19 cellular contexts compared by ENCODE assay signal in genomic region chr4:91086008-91086407, GRCh38.
A peak's percentile ranks its signal among the peaks of the same experiment; 100 is the strongest.
DNase-seq lines count a peak whose midpoint lies in the region; ATAC-seq and TF ChIP-seq lines count a peak whose summit lies in the region.
"Had no signal": no experiment of that assay in that cellular context is flagged by ENCODE, and none has a peak within 500 bp of the region (broad histone marks: within the 10 kb centered on the region; RNA-seq: fewer than 3 reads in every experiment).

No MANE protein-coding gene starts in this region.

- 0 out of 2 replicates have a peak overlapping the region, but pooled peaks have one; percentile 24 for H3K9ac ChIP-seq in HUES64 (ENCODE audit: low read depth, low read length)
- H3K9ac ChIP-seq in neural cell (ENCODE audit: low read length): no peak overlapping the region
- H3K9ac ChIP-seq in PC-3 (ENCODE audit: low read length): no peak overlapping the region

- TF ChIP-seq RAD21 in neural cell (conservative IDR thresholded peaks at IDR 0.05): no peak

- no peaks in the 10 kb centered on the region for H4K20me1 ChIP-seq in hepatocyte (ENCODE audit: insufficient read depth, poor library complexity, severe bottlenecking)
- H4K20me1 ChIP-seq in neural cell (ENCODE audit: insufficient read depth): no peaks in the 10 kb centered on the region
- H4K20me1 ChIP-seq in PC-3 (ENCODE audit: low read length): no peaks in the 10 kb centered on the region

- POLR2A ChIA-PET in PC-3 (lab: Charles Lee; ENCODE audit: unreplicated experiment): no interaction called here

- peaks cover 36% of the 10 kb centered on the region for H3K4me1 ChIP-seq in HUES64 (ENCODE audit: insufficient read depth, low read length)
- H3K4me1 ChIP-seq in hepatocyte (ENCODE audit: insufficient read depth): no peaks in the 10 kb centered on the region
- H3K4me1 ChIP-seq in PC-3 (ENCODE audit: insufficient read depth, low read length): no peaks in the 10 kb centered on the region
- H3K4me1 ChIP-seq: A549 had no signal

- peak; percentile 32 for TF ChIP-seq EP300 in neural cell (conservative IDR thresholded peaks at IDR 0.05; ENCODE audit: poor library complexity, severe bottlenecking)

- CTCF ChIA-PET in PC-3 (lab: Charles Lee): no interaction called here

- BruUV-seq in PC-3 (replicated peaks; lab: Mats Ljungman, UMichigan): no TSS peak

- H3K27ac ChIP-seq in HUES64 (ENCODE audit: low read depth, low read length): peak overlapping the region; percentile 63; the same call in 1 of the 2 replicates
- no peak overlapping the region for H3K27ac ChIP-seq in hepatocyte
- H3K27ac ChIP-seq in neural cell (ENCODE audit: low read length): peak overlapping the region; percentile 28
- H3K27ac ChIP-seq in PC-3 (ENCODE audit: low read length): no peak overlapping the region
- H3K27ac ChIP-seq: A549 had no signal

- ATAC-seq in PC-3: no peak
- ATAC-seq: A549 had no signal

- intact Hi-C loops in PC-3 (cut with micrococcal nuclease): no loop called here

- no peak overlapping the region for H3K4me2 ChIP-seq in hepatocyte
- no peak overlapping the region for H3K4me2 ChIP-seq in neural cell (ENCODE audit: low read length)
- H3K4me2 ChIP-seq in PC-3 (ENCODE audit: low read length): no peak overlapping the region
- H3K4me2 ChIP-seq: A549 had no signal

- DNase-seq in H7: peak; percentile 2
- no peak for DNase-seq in hepatocyte (ENCODE audit: low spot score)
- no peak for DNase-seq in NCI-H226
- no peak for DNase-seq in PC-3
- DNase-seq in AG20443 (ENCODE audit: low spot score): no peak
- no peak for DNase-seq in cortex of kidney (lab: John Stamatoyannopoulos, UW)
- DNase-seq: 8988T; ACHN; C1 segment of cervical spinal cord; Calu3; CD4-positive, alpha-beta memory T cell; COR-L47; DMS53; DMS79 treated with DMSO at 0.1 percent for 48 hours; GF-D8; HCEC 1CT had no signal

- peaks cover 2% of the 10 kb centered on the region for H3F3A ChIP-seq in neural cell (ENCODE audit: insufficient read depth, low read length, poor library complexity, severe bottlenecking)
- no peaks in the 10 kb centered on the region for H3F3A ChIP-seq in PC-3 (ENCODE audit: low read length, unreplicated experiment)

- H2AFZ ChIP-seq in hepatocyte (peak overlapping the region; percentile 1), neural cell (ENCODE audit: low read depth, low read length) (no peak overlapping the region), PC-3 (ENCODE audit: low read length) (no peak overlapping the region)

- H3K9me2 ChIP-seq in hepatocyte (replicated peaks; ENCODE audit: insufficient read depth) (no peaks in the 10 kb centered on the region), neural cell (ENCODE audit: insufficient read depth, low read length) (no peaks in the 10 kb centered on the region), PC-3 (replicated peaks; ENCODE audit: low read length) (no peaks in the 10 kb centered on the region)

- H3K4me3 ChIP-seq in H7 (ENCODE audit: insufficient read depth, low read depth, low read length) (no peak overlapping the region), HUES64 (ENCODE audit: low read length) (no peak overlapping the region), hepatocyte (no peak overlapping the region), neural cell (ENCODE audit: low read length) (peak overlapping the region; percentile 11), PC-3 (ENCODE audit: low read length) (no peak overlapping the region)
- H3K4me3 ChIP-seq: A549 had no signal

- 37% methylated on average over 2 of the region's 2 CpGs for WGBS in HUES64
- WGBS in hepatocyte (ENCODE audit: low lambda C conversion rate, missing lambda C conversion rate): 76% methylated on average over 2 of the region's 2 CpGs

- H3K9me3 ChIP-seq in HUES64 (ENCODE audit: insufficient read depth, low read depth, low read length) (no peaks in the 10 kb centered on the region), hepatocyte (ENCODE audit: low read depth) (no peaks in the 10 kb centered on the region), neural cell (ENCODE audit: low read length) (no peaks in the 10 kb centered on the region), PC-3 (ENCODE audit: low read length) (no peaks in the 10 kb centered on the region)
- H3K9me3 ChIP-seq: A549 had no signal

- TF ChIP-seq CTCF in hepatocyte (IDR thresholded peaks at IDR 0.05; ENCODE audit: poor library complexity): no peak
- no peak for TF ChIP-seq CTCF in neural cell (IDR thresholded peaks at IDR 0.05; ENCODE audit: poor library complexity, severe bottlenecking)
- no peak for TF ChIP-seq CTCF in PC-3 (conservative IDR thresholded peaks at IDR 0.05; ENCODE audit: low read depth, low read length)

- H3K27me3 ChIP-seq in H7 (ENCODE audit: control insufficient read depth, insufficient read depth, low read length) (no peaks in the 10 kb centered on the region), HUES64 (ENCODE audit: insufficient read depth, low read length) (no peaks in the 10 kb centered on the region), hepatocyte (no peaks in the 10 kb centered on the region), neural cell (ENCODE audit: insufficient read depth, low read depth, low read length) (no peaks in the 10 kb centered on the region), PC-3 (ENCODE audit: low read length) (no peaks in the 10 kb centered on the region)

- H3K36me3 ChIP-seq in H7 (replicated peaks; ENCODE audit: control insufficient read depth, insufficient read depth, low read length): no peaks in the 10 kb centered on the region
- no peaks in the 10 kb centered on the region for H3K36me3 ChIP-seq in HUES64 (ENCODE audit: insufficient read depth, low read length)
- H3K36me3 ChIP-seq in hepatocyte (replicated peaks; ENCODE audit: insufficient read depth, low read depth): no peaks in the 10 kb centered on the region
- no peaks in the 10 kb centered on the region for H3K36me3 ChIP-seq in neural cell (ENCODE audit: insufficient read depth, low read length)
- no peaks in the 10 kb centered on the region for H3K36me3 ChIP-seq in PC-3 (ENCODE audit: low read depth, low read length)

- H3K79me2 ChIP-seq in hepatocyte (no peaks in the 10 kb centered on the region), neural cell (replicated peaks; ENCODE audit: insufficient read depth, low read length) (no peaks in the 10 kb centered on the region), PC-3 (ENCODE audit: low read length) (no peaks in the 10 kb centered on the region)

TF ChIP-seq in neural cell, 6 proteins besides CTCF, POLR2A, EP300 and RAD21:
- no peak for TF ChIP-seq SMC3 (conservative IDR thresholded peaks at IDR 0.05; ENCODE audit: poor library complexity)
- peak; percentile 37 for TF ChIP-seq POLR2AphosphoS5 (IDR thresholded peaks at IDR 0.05)

Comparison
In these comparisons a context has a peak if more than half of its experiments do, and no peak if none do; other contexts are left out.
1. H3K27ac ChIP-seq: peak in HUES64 (single experiment) and neural cell (single experiment); none in hepatocyte (single experiment) and PC-3 (single experiment).